In genomic region chr22:30743257-30744020, GRCh38 we compare ENCODE assay signal across 14 cellular contexts. TPM values are rescaled to one million over a fixed set of nuclear protein-coding genes. Genes with fewer than 3 reads are reported as not detected.
DNase-seq lines count a peak whose midpoint lies in the region; ATAC-seq lines count a peak whose summit lies in the region.
"Had no signal": no experiment of that assay in that cellular context is flagged by ENCODE, and none has a peak within 500 bp of the region (broad histone marks: within the 10 kb centered on the region; RNA-seq: fewer than 3 reads in every experiment).

No MANE protein-coding gene starts in this region.

- no peaks in the 10 kb centered on the region for H3K36me3 Mint-ChIP-seq in activated naive CD8-positive, alpha-beta T cell treated with anti-CD3 and anti-CD28 coated beads, Interleukin-2, amount 10 ng/mL, durations not matched to agents 7 days and 5 days
- peaks cover 0 to 1% of the 10 kb centered on the region in 2 donors for H3K36me3 Mint-ChIP-seq in stimulated activated naive B cell treated with anti-CD40 and anti-IgM and Interleukin-4, amounts not matched to agents 10 μg/mL and 1 μg/mL and 100 μg/mL, for 72 hours

- peaks cover 25% of the 10 kb centered on the region for H3K4me1 Mint-ChIP-seq in activated naive CD8-positive, alpha-beta T cell treated with anti-CD3 and anti-CD28 coated beads, Interleukin-2, amount 10 ng/mL, durations not matched to agents 7 days and 5 days
- H3K4me1 Mint-ChIP-seq in stimulated activated naive B cell treated with anti-CD40 and anti-IgM and Interleukin-4, amounts not matched to agents 10 μg/mL and 1 μg/mL and 100 μg/mL, for 72 hours: peaks cover 14 to 19% of the 10 kb centered on the region in 2 donors

- H3K9me3 Mint-ChIP-seq in activated naive CD8-positive, alpha-beta T cell treated with anti-CD3 and anti-CD28 coated beads, Interleukin-2, amount 10 ng/mL, durations not matched to agents 7 days and 5 days: no peaks in the 10 kb centered on the region
- no peaks in the 10 kb centered on the region for H3K9me3 Mint-ChIP-seq in stimulated activated naive B cell treated with anti-CD40 and anti-IgM and Interleukin-4, amounts not matched to agents 10 μg/mL and 1 μg/mL and 100 μg/mL, for 72 hours

- H3K4me3 Mint-ChIP-seq in activated naive CD8-positive, alpha-beta T cell treated with anti-CD3 and anti-CD28 coated beads, Interleukin-2, amount 10 ng/mL, durations not matched to agents 7 days and 5 days: peak overlapping the region; percentile 52
- H3K4me3 Mint-ChIP-seq in stimulated activated naive B cell treated with anti-CD40 and anti-IgM and Interleukin-4, amounts not matched to agents 10 μg/mL and 1 μg/mL and 100 μg/mL, for 72 hours: peak overlapping the region in 1 of 2 donors; percentile 11

- no peak overlapping the region for H3K27ac Mint-ChIP-seq in activated naive CD8-positive, alpha-beta T cell treated with anti-CD3 and anti-CD28 coated beads, Interleukin-2, amount 10 ng/mL, durations not matched to agents 7 days and 5 days
- no peak overlapping the region for H3K27ac Mint-ChIP-seq in stimulated activated naive B cell treated with anti-CD40 and anti-IgM and Interleukin-4, amounts not matched to agents 10 μg/mL and 1 μg/mL and 100 μg/mL, for 72 hours

- ATAC-seq in activated naive CD8-positive, alpha-beta T cell treated with anti-CD3 and anti-CD28 coated beads, Interleukin-2, amount 10 ng/mL, durations not matched to agents 7 days and 5 days (ENCODE audit: low read depth): no peak
- ATAC-seq in stimulated activated naive B cell treated with anti-CD40 and anti-IgM and Interleukin-4, amounts not matched to agents 10 μg/mL and 1 μg/mL and 100 μg/mL, for 72 hours (replicated peaks): peak; percentile 27 to 58
- ATAC-seq in GM19351 (IDR thresholded peaks at IDR 0.05; ENCODE audit: unreplicated experiment): no peak

- H3K27me3 Mint-ChIP-seq in activated naive CD8-positive, alpha-beta T cell treated with anti-CD3 and anti-CD28 coated beads, Interleukin-2, amount 10 ng/mL, durations not matched to agents 7 days and 5 days: no peaks in the 10 kb centered on the region
- H3K27me3 Mint-ChIP-seq in stimulated activated naive B cell treated with anti-CD40 and anti-IgM and Interleukin-4, amounts not matched to agents 10 μg/mL and 1 μg/mL and 100 μg/mL, for 72 hours: peaks cover 22 to 45% of the 10 kb centered on the region in 2 donors

- POLR2A ChIA-PET in activated naive CD8-positive, alpha-beta T cell treated with anti-CD3 and anti-CD28 coated beads, Interleukin-2, amount 10 ng/mL, durations not matched to agents 7 days and 5 days (lab: Charles Lee): no interaction called here

- peak; percentile 9 for DNase-seq in NOMO-1 treated with DMSO at 0.1 percent for 48 hours (lab: John Stamatoyannopoulos, UW; ENCODE audit: unreplicated experiment)
- DNase-seq in NOMO-1 treated with dmso at 0.1 percent for 144 hours (lab: John Stamatoyannopoulos, UW; ENCODE audit: unreplicated experiment): no peak
- DNase-seq in stimulated activated CD4-positive, alpha-beta T cell treated with anti-CD3 and anti-CD28 coated beads, Interleukin-15, amount 100 ng/mL, for 24 hours: peak; percentile 42
- no peak for DNase-seq in stimulated activated CD4-positive, alpha-beta T cell treated with anti-CD3 and anti-CD28 coated beads, Interleukin-2, amount 100 ng/mL, for 48 hours
- DNase-seq in activated naive CD8-positive, alpha-beta T cell treated with anti-CD3 and anti-CD28 coated beads, Interleukin-2, amount 10 ng/mL, durations not matched to agents 7 days and 5 days: no peak
- no peak for DNase-seq in stimulated activated naive B cell treated with anti-CD40 and anti-IgM and Interleukin-4, amounts not matched to agents 10 μg/mL and 1 μg/mL and 100 μg/mL, for 72 hours
- DNase-seq in cortex of kidney (lab: John Stamatoyannopoulos, UW): no peak
- DNase-seq: DMS79, NCI-H1048, NCI-H2029 treated with DMSO at 0.1 percent for 48 hours, NCI-H510A, SHP77 treated with DMSO at 0.1 percent for 48 hours, stomach had no signal

RNA-seq across cellular contexts. Expression of gene OSBP2, which starts 48.8 kb away (rescaled TPM):
- under 1 TPM; 0.45 to 0.61 TPM for total RNA-seq in activated naive CD8-positive, alpha-beta T cell treated with anti-CD3 and anti-CD28 coated beads, Interleukin-2, amount 10 ng/mL, durations not matched to agents 7 days and 5 days

Comparison
In these comparisons a context has a peak if more than half of its experiments do, and no peak if none do; other contexts are left out.
1. DNase-seq: peak in NOMO-1 treated with DMSO at 0.1 percent for 48 hours (single experiment) and stimulated activated CD4-positive, alpha-beta T cell treated with anti-CD3 and anti-CD28 coated beads, Interleukin-15, amount 100 ng/mL, for 24 hours (single experiment); none in NOMO-1 treated with dmso at 0.1 percent for 144 hours (single experiment), stimulated activated CD4-positive, alpha-beta T cell treated with anti-CD3 and anti-CD28 coated beads, Interleukin-2, amount 100 ng/mL, for 48 hours (0 of 2), activated naive CD8-positive, alpha-beta T cell treated with anti-CD3 and anti-CD28 coated beads, Interleukin-2, amount 10 ng/mL, durations not matched to agents 7 days and 5 days (single experiment), stimulated activated naive B cell treated with anti-CD40 and anti-IgM and Interleukin-4, amounts not matched to agents 10 μg/mL and 1 μg/mL and 100 μg/mL, for 72 hours (single experiment) and cortex of kidney (single experiment).
2. ATAC-seq: peak in stimulated activated naive B cell treated with anti-CD40 and anti-IgM and Interleukin-4, amounts not matched to agents 10 μg/mL and 1 μg/mL and 100 μg/mL, for 72 hours (2 of 2); none in activated naive CD8-positive, alpha-beta T cell treated with anti-CD3 and anti-CD28 coated beads, Interleukin-2, amount 10 ng/mL, durations not matched to agents 7 days and 5 days (single experiment) and GM19351 (single experiment).